ENCODE assay signal across 23 cellular contexts in the genomic region with DNA sequence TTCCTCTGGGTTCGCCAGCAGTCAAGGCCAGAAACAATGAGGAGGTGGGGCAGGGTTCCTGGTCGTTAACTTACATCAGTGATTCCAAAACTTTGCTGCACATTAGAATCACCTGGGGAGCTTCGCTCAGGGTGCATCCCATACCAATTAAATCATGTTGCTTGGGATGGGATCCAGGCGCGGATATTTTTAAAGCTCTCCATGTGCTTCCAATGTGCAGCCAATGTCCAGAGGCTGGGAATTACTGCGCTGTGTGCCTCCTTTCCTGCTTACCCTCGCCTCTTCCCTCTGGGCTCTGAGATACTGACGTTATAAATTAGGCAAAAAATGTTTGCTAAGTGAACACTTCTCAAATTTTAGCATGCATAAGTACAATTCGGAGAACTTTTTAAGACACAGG.
DNase-seq lines count a peak whose midpoint lies in the region; ATAC-seq and TF ChIP-seq lines count a peak whose summit lies in the region.
"Had no signal": no experiment of that assay in that cellular context is flagged by ENCODE, and none has a peak within 500 bp of the region (broad histone marks: within the 10 kb centered on the region; RNA-seq: fewer than 3 reads in every experiment).

No MANE protein-coding gene starts in this region.

- no peak overlapping the region for H3K27ac Mint-ChIP-seq in GM23338
- H3K27ac Mint-ChIP-seq: CD14-positive monocyte; CD4-positive, alpha-beta memory T cell; CD4-positive, CD25-positive, alpha-beta regulatory T cell had no signal

- H3K23ac ChIP-seq in mesendoderm (ENCODE audit: low read length), result no peak overlapping the region

- no peaks in the 10 kb centered on the region for H3K36me3 Mint-ChIP-seq in GM23338 (ENCODE audit: low read depth)
- H3K36me3 Mint-ChIP-seq: CD14-positive monocyte; CD4-positive, alpha-beta memory T cell; CD4-positive, CD25-positive, alpha-beta regulatory T cell; CD8-positive, alpha-beta memory T cell had no signal

- H3K4me2 ChIP-seq in GM23338 (no peak overlapping the region), mesendoderm (ENCODE audit: low read length) (no peak overlapping the region)
- H3K4me2 ChIP-seq: BLaER1 had no signal

- H3K36me3 ChIP-seq in GM23338 (ENCODE audit: insufficient read depth) (no peaks in the 10 kb centered on the region), mesendoderm (ENCODE audit: control insufficient read depth, insufficient read depth, low read length) (no peaks in the 10 kb centered on the region), testis (ENCODE audit: low read depth, missing control alignments) (no peaks in the 10 kb centered on the region)
- H3K36me3 ChIP-seq: BE2C, BLaER1 had no signal

- DNase-seq in GM23338 (ENCODE audit: low spot score) (no peak), cerebellar cortex (ENCODE audit: low spot score) (peak; percentile 58), mesendoderm (no peak), testis (peak; percentile 39), putamen (ENCODE audit: low spot score) (no peak)
- no peak for DNase-seq in stimulated activated CD4-positive, alpha-beta T cell treated with anti-CD3 and anti-CD28 coated beads, Interleukin-1b, Interleukin-23, amount 100 ng/mL, for 48 hours
- no peak for DNase-seq in stimulated activated naive CD4-positive, alpha-beta T cell (lab: John Stamatoyannopoulos, UW)
- DNase-seq: 8988T; ACHN; BE2C; CD4-positive, alpha-beta memory T cell; CD4-positive, CD25-positive, alpha-beta regulatory T cell; CD8-positive, alpha-beta memory T cell; DMS 273 treated with DMSO at 0.1 percent for 48 hours; DMS153; DMS53; DMS79; DND-41; EL; GF-D8 had no signal

- H3K79me1 ChIP-seq in mesendoderm (ENCODE audit: low read length), result no peaks in the 10 kb centered on the region

- intact Hi-C loops in testis (cut with DNase I; ENCODE audit: low total_unique reads), result loop anchor here (10.0 kb wide), 1 partner anchor 612 kb away; no protein-coding TSS in a partner anchor

- peaks cover 8% of the 10 kb centered on the region for H3K4me1 Mint-ChIP-seq in GM23338
- H3K4me1 Mint-ChIP-seq: CD14-positive monocyte; CD4-positive, alpha-beta memory T cell; CD4-positive, CD25-positive, alpha-beta regulatory T cell; CD8-positive, alpha-beta memory T cell had no signal

- H3K18ac ChIP-seq in mesendoderm (ENCODE audit: low read length), result no peak overlapping the region

- H3K79me2 ChIP-seq in GM23338 (replicated peaks; ENCODE audit: insufficient read depth), result no peaks in the 10 kb centered on the region
- H3K79me2 ChIP-seq in mesendoderm (ENCODE audit: control insufficient read depth, insufficient read depth, low read length), result no peaks in the 10 kb centered on the region

- no peaks in the 10 kb centered on the region for H3K27me3 Mint-ChIP-seq in GM23338 (ENCODE audit: insufficient read depth, low read depth, poor library complexity)

- H2BK120ac ChIP-seq in mesendoderm (ENCODE audit: low read depth, low read length), result no peak overlapping the region

- no peak overlapping the region for H3K9ac ChIP-seq in mesendoderm (ENCODE audit: low read length)
- H3K9ac ChIP-seq: BLaER1 had no signal

- H3K4me3 ChIP-seq in GM23338 (no peak overlapping the region), mesendoderm (ENCODE audit: low read length) (no peak overlapping the region), testis (no peak overlapping the region)
- H3K4me3 ChIP-seq: BLaER1 had no signal

- peak overlapping the region; percentile 17 for H3K56ac ChIP-seq in mesendoderm (ENCODE audit: low read length)

- no peak overlapping the region for H2BK15ac ChIP-seq in mesendoderm (replicated peaks; ENCODE audit: low read depth)

- H3K27me3 ChIP-seq in GM23338 (ENCODE audit: insufficient read depth) (no peaks in the 10 kb centered on the region), mesendoderm (ENCODE audit: insufficient read depth, low read length, poor library complexity) (no peaks in the 10 kb centered on the region), testis (no peaks in the 10 kb centered on the region)
- H3K27me3 ChIP-seq: BE2C, BLaER1 had no signal

- ATAC-seq in GM23338, result no peak
- ATAC-seq in GM21447 (IDR thresholded peaks at IDR 0.05; ENCODE audit: unreplicated experiment), result no peak

- H3K4me1 ChIP-seq in GM23338 (ENCODE audit: insufficient read depth) (peaks cover 4% of the 10 kb centered on the region; the same call in 1 of the 2 replicates), mesendoderm (ENCODE audit: control insufficient read depth, low read depth, low read length) (no peaks in the 10 kb centered on the region), testis (no peaks in the 10 kb centered on the region)
- H3K4me1 ChIP-seq: BLaER1 had no signal

- no peaks in the 10 kb centered on the region for H4K20me1 ChIP-seq in GM23338 (replicated peaks; ENCODE audit: insufficient read depth)
- H4K20me1 ChIP-seq: BLaER1 had no signal

- no CpG with 5 or more reads among the region's 9 CpGs for WGBS in mesendoderm (ENCODE audit: extremely low coverage, insufficient coverage, low lambda C conversion rate)
- 62 to 64% methylated on average over 9 of the region's 9 CpGs for WGBS in testis, 2 donors

- no peaks in the 10 kb centered on the region for H3K9me3 ChIP-seq in testis
- H3K9me3 ChIP-seq: BE2C, BLaER1 had no signal

- 0 out of 3 replicates have a peak, but pooled peaks cover 4% of the 10 kb centered on the region for H3K9me3 Mint-ChIP-seq in GM23338

- H3K27ac ChIP-seq in GM23338 (ENCODE audit: low read depth) (peak overlapping the region; percentile 30; the same call in 1 of the 2 replicates), mesendoderm (ENCODE audit: low read depth, low read length) (no peak overlapping the region), testis (no peak overlapping the region)
- H3K27ac ChIP-seq: BLaER1 had no signal

- H3K9me2 ChIP-seq in GM23338 (ENCODE audit: insufficient read depth), result no peaks in the 10 kb centered on the region

- H2AFZ ChIP-seq in GM23338, result no peak overlapping the region

- no peak for TF ChIP-seq CTCF in GM23338 (conservative IDR thresholded peaks at IDR 0.05; ENCODE audit: low read depth in 2 of 2)
- no peak for TF ChIP-seq CTCF in testis (IDR thresholded peaks at IDR 0.05)

- H4K8ac ChIP-seq in mesendoderm (ENCODE audit: low read depth, low read length), result no peak overlapping the region

- H3K4ac ChIP-seq in mesendoderm (ENCODE audit: low read depth, low read length), result no peak overlapping the region

- H2AK5ac ChIP-seq in mesendoderm (ENCODE audit: low read length), result no peak overlapping the region

- H4K5ac ChIP-seq in mesendoderm (ENCODE audit: low read length), result no peak overlapping the region

- H3F3A ChIP-seq in GM23338 (replicated peaks; ENCODE audit: low read depth), result no peaks in the 10 kb centered on the region

- no peak for TF ChIP-seq POLR2A in testis (IDR thresholded peaks at IDR 0.05)

- no peak overlapping the region for H2BK5ac ChIP-seq in mesendoderm (ENCODE audit: low read length)

- no peak overlapping the region for H3K4me3 Mint-ChIP-seq in GM23338
- H3K4me3 Mint-ChIP-seq: CD14-positive monocyte; CD4-positive, alpha-beta memory T cell; CD4-positive, CD25-positive, alpha-beta regulatory T cell; CD8-positive, alpha-beta memory T cell had no signal

TF ChIP-seq in GM23338, 12 proteins besides CTCF, POLR2A, EP300 and RAD21:
- TF ChIP-seq EZH2 (IDR thresholded peaks at IDR 0.05; ENCODE audit: low read depth, unreplicated experiment) (no peak), ZNF114 (CRISPR knock-in tag; IDR thresholded peaks at IDR 0.05) (no peak), NANOG (IDR thresholded peaks at IDR 0.05; ENCODE audit: borderline replicate concordance) (no peak), STAT1 (IDR thresholded peaks at IDR 0.05; ENCODE audit: unreplicated experiment) (no peak), CREB1 (CRISPR knock-in tag; IDR thresholded peaks at IDR 0.05; ENCODE audit: low read depth) (no peak)

Comparison
In these comparisons a context has a peak if more than half of its experiments do, and no peak if none do; other contexts are left out.
1. DNase-seq: peak in cerebellar cortex (single experiment) and testis (single experiment); none in GM23338 (single experiment), mesendoderm (single experiment), putamen (single experiment), stimulated activated CD4-positive, alpha-beta T cell treated with anti-CD3 and anti-CD28 coated beads, Interleukin-1b, Interleukin-23, amount 100 ng/mL, for 48 hours (single experiment) and stimulated activated naive CD4-positive, alpha-beta T cell (0 of 6).